In the genomic region with DNA sequence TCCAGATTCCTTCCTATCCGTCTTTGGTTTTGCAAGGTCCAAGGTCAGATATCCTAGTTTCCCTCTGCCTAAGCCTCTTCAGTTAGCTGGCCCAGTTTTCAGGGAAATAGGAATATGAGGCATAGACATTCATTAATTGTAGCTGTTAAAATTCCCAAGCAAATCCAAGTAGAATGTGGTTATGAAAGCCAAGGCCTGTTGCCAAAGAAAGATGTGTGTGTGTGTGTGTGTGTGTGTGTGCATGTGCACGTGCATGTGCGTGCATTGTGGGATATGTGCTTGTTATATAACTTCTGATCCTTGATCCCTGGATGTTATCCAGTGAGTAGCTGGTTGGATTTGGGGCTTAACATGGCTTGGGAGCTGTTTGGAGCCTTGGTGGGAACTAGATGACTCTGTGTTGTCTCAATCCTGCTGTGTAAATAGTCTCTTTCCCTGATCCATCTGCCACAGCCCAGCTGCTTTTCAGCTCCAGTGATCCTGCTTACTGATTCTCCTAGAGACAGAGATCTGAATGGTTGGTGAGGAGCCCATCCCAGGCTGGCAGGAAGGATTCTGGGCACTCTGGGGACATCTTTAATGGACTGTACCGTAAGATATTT, we compare ENCODE assay signal across 1 cellular context.
TF ChIP-seq lines count a peak whose summit lies in the region.

No MANE protein-coding gene starts in this region.

TF ChIP-seq in HepG2, 621 proteins besides CTCF, POLR2A, EP300 and RAD21 (continued from another document):
- TF ChIP-seq KDM1A (CRISPR knock-in tag; IDR thresholded peaks at IDR 0.05): peak; percentile 60; the same call in 1 of the 2 replicates
- TF ChIP-seq UBTF (CRISPR knock-in tag; IDR thresholded peaks at IDR 0.05): 0 out of 2 replicates have a peak, but pooled peaks have one; percentile 18
- TF ChIP-seq ZNF782 (CRISPR knock-in tag; IDR thresholded peaks at IDR 0.05; ENCODE audit: borderline replicate concordance): 0 out of 2 replicates have a peak, but pooled peaks have one; percentile 56
- no peak for TF ChIP-seq ZFP82 (CRISPR knock-in tag; IDR thresholded peaks at IDR 0.05; ENCODE audit: borderline replicate concordance)
- no peak for TF ChIP-seq SALL2 (CRISPR knock-in tag; IDR thresholded peaks at IDR 0.05)
